In the genomic region with DNA sequence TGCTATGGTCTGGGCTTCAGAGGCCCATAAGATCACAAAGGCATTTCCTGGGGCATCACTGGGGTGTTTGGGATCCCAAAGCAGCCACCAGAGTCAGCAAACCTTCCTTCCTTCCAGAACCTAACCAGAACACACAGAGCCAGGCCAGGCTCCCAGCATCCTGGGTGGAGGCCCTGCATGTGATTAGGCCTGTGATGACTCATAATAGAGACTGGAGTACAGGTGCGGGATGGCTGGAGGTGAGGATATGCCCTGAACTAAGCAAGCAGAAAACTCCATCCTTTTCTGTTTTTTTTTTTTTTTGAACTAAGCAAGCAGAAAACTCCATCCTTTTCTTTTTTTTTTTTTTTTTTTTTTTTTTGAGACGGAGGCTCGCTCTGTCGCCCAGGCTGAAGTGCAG, we compare ENCODE assay signal across 20 cellular contexts.
"Had no signal": no experiment of that assay in that cellular context is flagged by ENCODE, and none has a peak within 500 bp of the region (broad histone marks: within the 10 kb centered on the region; RNA-seq: fewer than 3 reads in every experiment).

No MANE protein-coding gene starts in this region.

- H3K27me3 Mint-ChIP-seq: activated CD4-positive, alpha-beta memory T cell treated with anti-CD3 and anti-CD28 coated beads for 36 hours; activated CD4-positive, alpha-beta T cell treated with anti-CD3 and anti-CD28 coated beads for 36 hours; activated naive CD8-positive, alpha-beta T cell; dendritic cell treated with granulocyte-macrophage colony-stimulating factor and Interleukin-4, amounts not matched to agents 40 ng/mL and 50 ng/mL, for 4 days; natural killer cell treated with Interleukin-12 subunit alpha and Interleukin-12 subunit beta and Interleukin-15 and Interleukin-18, amount 100 ng/mL, for 72 hours; T-helper 17 cell had no signal

- H3K4me3 Mint-ChIP-seq: activated CD4-positive, alpha-beta memory T cell treated with anti-CD3 and anti-CD28 coated beads for 36 hours; activated CD4-positive, alpha-beta T cell treated with anti-CD3 and anti-CD28 coated beads for 36 hours; activated naive CD8-positive, alpha-beta T cell; dendritic cell treated with granulocyte-macrophage colony-stimulating factor and Interleukin-4, amounts not matched to agents 40 ng/mL and 50 ng/mL, for 4 days; natural killer cell treated with Interleukin-12 subunit alpha and Interleukin-12 subunit beta and Interleukin-15 and Interleukin-18, amount 100 ng/mL, for 72 hours; T-helper 17 cell had no signal

- ATAC-seq: activated CD4-positive, alpha-beta T cell treated with anti-CD3 and anti-CD28 coated beads for 36 hours; gastroesophageal sphincter; left ventricle myocardium superior; natural killer cell treated with Interleukin-12 subunit alpha and Interleukin-12 subunit beta and Interleukin-15 and Interleukin-18, amount 100 ng/mL, for 72 hours; T-helper 17 cell had no signal

- H3K4me1 Mint-ChIP-seq: activated CD4-positive, alpha-beta T cell treated with anti-CD3 and anti-CD28 coated beads for 36 hours had no signal

- H3K27me3 ChIP-seq: brain microvascular endothelial cell, gastroesophageal sphincter, tibial nerve, vagina had no signal

- H3K9me3 Mint-ChIP-seq: activated CD4-positive, alpha-beta memory T cell treated with anti-CD3 and anti-CD28 coated beads for 36 hours; dendritic cell treated with granulocyte-macrophage colony-stimulating factor and Interleukin-4, amounts not matched to agents 40 ng/mL and 50 ng/mL, for 4 days; natural killer cell treated with Interleukin-12 subunit alpha and Interleukin-12 subunit beta and Interleukin-15 and Interleukin-18, amount 100 ng/mL, for 72 hours had no signal

- H3K4me3 ChIP-seq: gastroesophageal sphincter, tibial nerve, vagina had no signal

- H3K9me3 ChIP-seq: gastroesophageal sphincter, tibial nerve, vagina had no signal

- DNase-seq: activated CD4-positive, alpha-beta memory T cell treated with anti-CD3 and anti-CD28 coated beads for 36 hours; activated CD4-positive, alpha-beta T cell treated with anti-CD3 and anti-CD28 coated beads for 36 hours; activated effector memory CD4-positive, alpha-beta T cell treated with anti-CD3 and anti-CD28 coated beads, Interleukin-2, amount 50 U/mL, for 16 hours; activated T-cell treated with anti-CD3 and anti-CD28 coated beads, Interleukin-2, amount 50 U/mL, for 48 hours; brain microvascular endothelial cell; effector memory CD4-positive, alpha-beta T cell; left ventricle myocardium superior; mesenchymal stem cell; stimulated activated CD4-positive, alpha-beta T cell treated with anti-CD3 and anti-CD28 coated beads, Interleukin-2, amount 100 ng/mL, for 48 hours; stimulated activated naive CD4-positive, alpha-beta T cell; substantia nigra; T-helper 17 cell; WERI-Rb-1 had no signal

- H3K27ac Mint-ChIP-seq: activated CD4-positive, alpha-beta memory T cell treated with anti-CD3 and anti-CD28 coated beads for 36 hours; activated CD4-positive, alpha-beta T cell treated with anti-CD3 and anti-CD28 coated beads for 36 hours; activated naive CD8-positive, alpha-beta T cell; dendritic cell treated with granulocyte-macrophage colony-stimulating factor and Interleukin-4, amounts not matched to agents 40 ng/mL and 50 ng/mL, for 4 days; natural killer cell treated with Interleukin-12 subunit alpha and Interleukin-12 subunit beta and Interleukin-15 and Interleukin-18, amount 100 ng/mL, for 72 hours; T-helper 17 cell had no signal

- H3K27ac ChIP-seq: brain microvascular endothelial cell, epithelial cell of prostate, gastroesophageal sphincter, tibial nerve, vagina, WERI-Rb-1 had no signal

- H3K4me1 ChIP-seq: gastroesophageal sphincter, tibial nerve, vagina had no signal

- H3K36me3 Mint-ChIP-seq: activated CD4-positive, alpha-beta memory T cell treated with anti-CD3 and anti-CD28 coated beads for 36 hours; natural killer cell treated with Interleukin-12 subunit alpha and Interleukin-12 subunit beta and Interleukin-15 and Interleukin-18, amount 100 ng/mL, for 72 hours had no signal
